Comparison of ENCODE assay signal across 8 cellular contexts in the genomic region with DNA sequence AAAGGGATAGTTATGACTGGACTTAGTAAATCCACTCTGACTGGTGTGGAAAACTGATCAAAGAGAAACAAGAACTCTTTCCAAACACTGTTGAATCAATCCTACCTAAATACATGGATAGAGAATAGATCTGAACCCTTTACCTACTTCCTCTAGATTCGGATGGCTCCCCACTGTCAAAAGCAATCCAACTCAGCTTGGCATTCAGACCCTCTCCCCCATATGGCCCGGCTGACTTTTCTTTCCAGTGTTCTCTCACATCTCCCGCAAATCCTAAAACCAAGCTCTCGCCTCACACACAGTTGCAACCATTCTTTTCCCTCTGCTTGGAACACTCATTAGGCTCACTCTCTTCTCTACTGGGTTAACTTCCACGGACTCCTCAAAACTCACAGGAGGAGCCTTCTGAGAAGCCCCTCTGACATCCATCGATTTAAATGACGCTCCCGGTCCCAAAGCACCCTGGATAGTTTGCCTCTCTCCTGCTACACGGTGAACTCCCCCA. TPM values are rescaled to one million over a fixed set of nuclear protein-coding genes. Genes with fewer than 3 reads are reported as not detected.
DNase-seq lines count a peak whose midpoint lies in the region; TF ChIP-seq lines count a peak whose summit lies in the region.

No MANE protein-coding gene starts in this region.

- H3K36me3 ChIP-seq in left ventricle myocardium inferior: no peaks in the 10 kb centered on the region
- H3K36me3 ChIP-seq in spleen: no peaks in the 10 kb centered on the region

- H3K9me3 ChIP-seq in left ventricle myocardium inferior (replicated peaks) (no peaks in the 10 kb centered on the region), spleen (no peaks in the 10 kb centered on the region)

- H3K27me3 ChIP-seq in left ventricle myocardium inferior (ENCODE audit: low read depth) (peaks cover 23% of the 10 kb centered on the region), spleen (replicated peaks in 1 of 7) (peaks cover 0 to 9% (median 0%) of the 10 kb centered on the region in 7 donors)

- 1% methylated on average over 9 of the region's 9 CpGs for WGBS in spleen, 5 donors

- peak; percentile 13 for DNase-seq in NCI-H748 (lab: John Stamatoyannopoulos, UW; ENCODE audit: unreplicated experiment)
- DNase-seq in NCI-H748 treated with DMSO at 0.1 percent for 48 hours (lab: John Stamatoyannopoulos, UW): no peak
- DNase-seq in RKO (ENCODE audit: low spot score): peak; percentile 27
- no peak for DNase-seq in left ventricle myocardium inferior
- no peak for DNase-seq in spleen
- DNase-seq in stimulated activated CD4-positive, alpha-beta T cell treated with anti-CD3 and anti-CD28 coated beads, Interleukin-12 subunit alpha, Interleukin-12 subunit beta, amount 100 ng/mL, for 4 hours: no peak
- no peak for DNase-seq in SIG-M5 treated with dmso at 0.1 percent for 504 hours (lab: John Stamatoyannopoulos, UW; ENCODE audit: unreplicated experiment)
- no peak for DNase-seq in NCI-H345 treated with DMSO at 0.1 percent for 48 hours (lab: John Stamatoyannopoulos, UW; ENCODE audit: unreplicated experiment)

- no peak for TF ChIP-seq POLR2A in spleen (IDR thresholded peaks at IDR 0.05)

- intact Hi-C loops in left ventricle myocardium inferior (cut with micrococcal nuclease): no loop called here
- intact Hi-C loops in spleen (cut with DNase I; ENCODE audit: low total_unique reads): no loop called here

- H3K4me3 ChIP-seq in left ventricle myocardium inferior (peak overlapping the region; percentile 83), spleen (peak overlapping the region; percentile 76 to 97 (median 92))

- H3K4me1 ChIP-seq in left ventricle myocardium inferior (peaks cover 25% of the 10 kb centered on the region), spleen (peaks cover 8 to 29% (median 19%) of the 10 kb centered on the region in 6 donors)

- H3K27ac ChIP-seq in left ventricle myocardium inferior (replicated peaks) (peak overlapping the region; percentile 84), spleen (peak overlapping the region; percentile 77 to 95 (median 86))

- TF ChIP-seq CTCF in left ventricle myocardium inferior (IDR thresholded peaks at IDR 0.05; ENCODE audit: borderline replicate concordance) (no peak), spleen (IDR thresholded peaks at IDR 0.05 in 8 of 11, conservative IDR thresholded peaks at IDR 0.05 in 3 of 11) (no peak)

RNA-seq across cellular contexts. Expression of a gene that starts 0.6 kb away (rescaled TPM):
- total RNA-seq in left ventricle myocardium inferior (5.0 TPM), spleen (10 to 100 TPM; 15.7 to 26.3 (median 17.7) TPM)
- 1 to 10 TPM; 1.4 to 2.1 (median 1.7) TPM for polyA plus RNA-seq in spleen

RNA-seq across cellular contexts. Expression of a gene that starts 18.0 kb away (rescaled TPM):
- total RNA-seq in left ventricle myocardium inferior (0.69 TPM), spleen (10 to 100 TPM; 37.2 to 81.5 (median 47.4) TPM)
- polyA plus RNA-seq in spleen: 10 to 100 TPM; 12.4 to 13.4 (median 12.8) TPM

Comparison
In these comparisons a context has a peak if more than half of its experiments do, and no peak if none do; other contexts are left out.
1. DNase-seq: peak in NCI-H748 (single experiment) and RKO (single experiment); none in NCI-H748 treated with DMSO at 0.1 percent for 48 hours (single experiment), left ventricle myocardium inferior (single experiment), spleen (single experiment), stimulated activated CD4-positive, alpha-beta T cell treated with anti-CD3 and anti-CD28 coated beads, Interleukin-12 subunit alpha, Interleukin-12 subunit beta, amount 100 ng/mL, for 4 hours (single experiment), SIG-M5 treated with dmso at 0.1 percent for 504 hours (single experiment) and NCI-H345 treated with DMSO at 0.1 percent for 48 hours (single experiment).
2. RNA of a gene that starts 18.0 kb away (total RNA-seq): 37.2 to 81.5 TPM in spleen; 0.69 TPM in left ventricle myocardium inferior (single experiment); every median in the first group is over 10 times any median in the second.